In the genomic region with DNA sequence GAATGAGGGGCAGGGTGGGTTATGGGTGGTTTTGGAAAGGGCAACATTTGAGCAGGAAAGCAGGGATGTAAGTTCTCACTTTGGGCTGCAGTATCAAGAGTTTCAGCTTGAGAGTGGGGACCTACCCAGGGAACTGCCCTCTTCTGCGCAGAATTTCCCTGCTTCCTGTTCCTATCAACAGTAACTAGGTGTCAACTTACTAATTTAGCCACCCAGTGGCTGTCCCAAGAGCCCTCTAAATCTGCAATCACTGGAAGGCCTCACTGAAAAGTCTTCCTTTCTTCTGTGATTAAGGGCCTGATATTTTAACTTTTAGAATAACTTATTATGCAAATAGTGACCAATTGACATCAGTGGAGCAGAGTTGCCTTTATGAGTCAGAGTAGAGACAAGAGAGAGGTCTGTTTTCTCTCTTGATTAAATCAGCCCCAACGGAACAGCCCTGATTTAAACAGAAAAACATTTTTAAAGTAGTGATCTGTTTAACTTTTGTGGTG, we compare ENCODE assay signal across 8 cellular contexts.
DNase-seq lines count a peak whose midpoint lies in the region; ATAC-seq and TF ChIP-seq lines count a peak whose summit lies in the region.

No MANE protein-coding gene starts in this region.

- TF ChIP-seq CTCF in omental fat pad (IDR thresholded peaks at IDR 0.05), result no peak

- H3K36me3 Mint-ChIP-seq in activated T-helper 1 cell treated with anti-CD3 and anti-CD28 coated beads, Interleukin-12 subunit alpha, Interleukin-12 subunit beta, Interleukin-2, Interleukin-4 antibody, amounts not matched to agents 30 ng/mL and 10 ng/mL and 1 ng/mL, durations not matched to agents 14 hours and 24 hours and 36 hours (ENCODE audit: low read depth), result peaks cover 1% of the 10 kb centered on the region

- H3K9me3 Mint-ChIP-seq in activated T-helper 1 cell treated with anti-CD3 and anti-CD28 coated beads, Interleukin-12 subunit alpha, Interleukin-12 subunit beta, Interleukin-2, Interleukin-4 antibody, amounts not matched to agents 30 ng/mL and 10 ng/mL and 1 ng/mL, durations not matched to agents 14 hours and 24 hours and 36 hours, result no peaks in the 10 kb centered on the region

- peak overlapping the region; percentile 24 for H3K27ac Mint-ChIP-seq in activated T-helper 1 cell treated with anti-CD3 and anti-CD28 coated beads, Interleukin-12 subunit alpha, Interleukin-12 subunit beta, Interleukin-2, Interleukin-4 antibody, amounts not matched to agents 30 ng/mL and 10 ng/mL and 1 ng/mL, durations not matched to agents 14 hours and 24 hours and 36 hours

- no peak for TF ChIP-seq POLR2A in erythroblast (IDR thresholded peaks at IDR 0.05; ENCODE audit: low read length)

- H3K27me3 Mint-ChIP-seq in activated T-helper 1 cell treated with anti-CD3 and anti-CD28 coated beads, Interleukin-12 subunit alpha, Interleukin-12 subunit beta, Interleukin-2, Interleukin-4 antibody, amounts not matched to agents 30 ng/mL and 10 ng/mL and 1 ng/mL, durations not matched to agents 14 hours and 24 hours and 36 hours (ENCODE audit: insufficient read depth), result no peaks in the 10 kb centered on the region

- DNase-seq in DMS153 (lab: John Stamatoyannopoulos, UW) (peak; percentile 19), omental fat pad (ENCODE audit: low spot score) (no peak), DMS79 (lab: John Stamatoyannopoulos, UW) (no peak), cerebellar cortex (ENCODE audit: low spot score) (no peak), erythroblast (lab: John Stamatoyannopoulos, UW) (no peak)
- DNase-seq in activated T-helper 1 cell treated with anti-CD3 and anti-CD28 coated beads, Interleukin-12 subunit alpha, Interleukin-12 subunit beta, Interleukin-2, Interleukin-4 antibody, amounts not matched to agents 30 ng/mL and 10 ng/mL and 1 ng/mL, durations not matched to agents 14 hours and 24 hours and 36 hours (ENCODE audit: low spot score), result no peak

- H3K4me1 Mint-ChIP-seq in activated T-helper 1 cell treated with anti-CD3 and anti-CD28 coated beads, Interleukin-12 subunit alpha, Interleukin-12 subunit beta, Interleukin-2, Interleukin-4 antibody, amounts not matched to agents 30 ng/mL and 10 ng/mL and 1 ng/mL, durations not matched to agents 14 hours and 24 hours and 36 hours (ENCODE audit: low read depth), result peaks cover 80% of the 10 kb centered on the region

- intact Hi-C loops in activated T-helper 1 cell treated with anti-CD3 and anti-CD28 coated beads, Interleukin-12 subunit alpha, Interleukin-12 subunit beta, Interleukin-2, Interleukin-4 antibody, amounts not matched to agents 30 ng/mL and 10 ng/mL and 1 ng/mL, durations not matched to agents 14 hours and 24 hours and 36 hours (cut with micrococcal nuclease), result no loop called here

- peak; percentile 81 for ATAC-seq in GM19438 (IDR thresholded peaks at IDR 0.05; ENCODE audit: low read depth, unreplicated experiment)
- peak; percentile 84 for ATAC-seq in HG03378 (IDR thresholded peaks at IDR 0.05; ENCODE audit: unreplicated experiment)
- peak; percentile 60 for ATAC-seq in omental fat pad (ENCODE audit: low FRiP score)

- H3K4me3 Mint-ChIP-seq in activated T-helper 1 cell treated with anti-CD3 and anti-CD28 coated beads, Interleukin-12 subunit alpha, Interleukin-12 subunit beta, Interleukin-2, Interleukin-4 antibody, amounts not matched to agents 30 ng/mL and 10 ng/mL and 1 ng/mL, durations not matched to agents 14 hours and 24 hours and 36 hours, result no peak overlapping the region
